ENCODE assay signal across 9 cellular contexts in genomic region chr1:112636597-112637256, GRCh38. TPM values are rescaled to one million over a fixed set of nuclear protein-coding genes. Genes with fewer than 3 reads are reported as not detected.
DNase-seq lines count a peak whose midpoint lies in the region; ATAC-seq and TF ChIP-seq lines count a peak whose summit lies in the region.
"Had no signal": no experiment of that assay in that cellular context is flagged by ENCODE, and none has a peak within 500 bp of the region (broad histone marks: within the 10 kb centered on the region; RNA-seq: fewer than 3 reads in every experiment).

No MANE protein-coding gene starts in this region.

- H4K20me1 ChIP-seq in hepatocyte (ENCODE audit: insufficient read depth, poor library complexity, severe bottlenecking) (peaks cover 80% of the 10 kb centered on the region), MM.1S (ENCODE audit: insufficient read depth, low read length) (peaks cover 38% of the 10 kb centered on the region)

- TF ChIP-seq POLR2A in breast epithelium (IDR thresholded peaks at IDR 0.05) (no peak), upper lobe of left lung (IDR thresholded peaks at IDR 0.05) (no peak)

- H3K27ac Mint-ChIP-seq in MCF 10A (ENCODE audit: low read depth, unreplicated experiment) (peak overlapping the region; percentile 46), T-helper 17 cell (peak overlapping the region; percentile 93)

- no peak overlapping the region for H3K9ac ChIP-seq in MM.1S (ENCODE audit: low read length)

- H3K36me3 Mint-ChIP-seq in MCF 10A (ENCODE audit: insufficient read depth, unreplicated experiment), result peaks cover 6% of the 10 kb centered on the region
- H3K36me3 Mint-ChIP-seq in T-helper 17 cell (ENCODE audit: low read depth), result peaks cover 3% of the 10 kb centered on the region

- H3K36me3 ChIP-seq in breast epithelium (no peaks in the 10 kb centered on the region), hepatocyte (replicated peaks; ENCODE audit: insufficient read depth, low read depth) (no peaks in the 10 kb centered on the region), upper lobe of left lung (peaks cover 0 to under 1% (median 0%) of the 10 kb centered on the region in 4 donors), MM.1S (replicated peaks; ENCODE audit: insufficient read depth, low read length) (no peaks in the 10 kb centered on the region)
- H3K36me3 ChIP-seq: ascending aorta had no signal

- intact Hi-C loops in MCF 10A (cut with micrococcal nuclease) (no loop called here), breast epithelium (cut with DNase I; ENCODE audit: low total_unique reads) (no loop called here)

- ATAC-seq in T-helper 17 cell, result peak; percentile 46
- ATAC-seq in upper lobe of left lung (ENCODE audit: low FRiP score in 2 of 2), result no peak
- no peak for ATAC-seq in HG03196 (IDR thresholded peaks at IDR 0.05; ENCODE audit: unreplicated experiment)

- TF ChIP-seq CTCF in MCF 10A (IDR thresholded peaks at IDR 0.05; ENCODE audit: unreplicated experiment) (no peak), breast epithelium (IDR thresholded peaks at IDR 0.05) (no peak), hepatocyte (IDR thresholded peaks at IDR 0.05; ENCODE audit: poor library complexity) (no peak), upper lobe of left lung (IDR thresholded peaks at IDR 0.05) (no peak), MM.1S (IDR thresholded peaks at IDR 0.05; ENCODE audit: low read length) (no peak)

- no TSS peak for BruUV-seq in MCF 10A (replicated peaks; lab: Mats Ljungman, UMichigan)

- no peaks in the 10 kb centered on the region for H3K9me2 ChIP-seq in hepatocyte (replicated peaks; ENCODE audit: insufficient read depth)
- no peaks in the 10 kb centered on the region for H3K9me2 ChIP-seq in MM.1S (replicated peaks; ENCODE audit: insufficient read depth, low read length)

- peak overlapping the region; percentile 6 for H3K4me2 ChIP-seq in hepatocyte
- no peak overlapping the region for H3K4me2 ChIP-seq in MM.1S (ENCODE audit: low read depth, low read length)

- H3K4me1 ChIP-seq in breast epithelium (no peaks in the 10 kb centered on the region), hepatocyte (ENCODE audit: insufficient read depth) (peaks cover 33% of the 10 kb centered on the region), upper lobe of left lung (peaks cover 30 to 51% (median 46%) of the 10 kb centered on the region in 4 donors), MM.1S (ENCODE audit: low read length) (no peaks in the 10 kb centered on the region)

- no peak overlapping the region for H3K4me3 ChIP-seq in breast epithelium
- no peak overlapping the region for H3K4me3 ChIP-seq in hepatocyte
- no peak overlapping the region for H3K4me3 ChIP-seq in upper lobe of left lung
- H3K4me3 ChIP-seq in MM.1S (ENCODE audit: low read length), result no peak overlapping the region
- H3K4me3 ChIP-seq: ascending aorta had no signal

- no peaks in the 10 kb centered on the region for H3K9me3 Mint-ChIP-seq in MCF 10A (ENCODE audit: unreplicated experiment)

- peaks cover 90% of the 10 kb centered on the region for H3K79me2 ChIP-seq in hepatocyte
- H3K79me2 ChIP-seq in MM.1S (ENCODE audit: low read length), result peaks cover 81% of the 10 kb centered on the region

- no peak for DNase-seq in MCF 10A (ENCODE audit: unreplicated experiment)
- DNase-seq in breast epithelium (ENCODE audit: low spot score in 2 of 2), result no peak
- no peak for DNase-seq in T-helper 17 cell
- no peak for DNase-seq in hepatocyte (ENCODE audit: low spot score)
- DNase-seq in upper lobe of left lung, result no peak
- no peak for DNase-seq in NCI-H1105 (lab: John Stamatoyannopoulos, UW)
- no peak for DNase-seq in MM.1S

- no peak overlapping the region for H2AFZ ChIP-seq in hepatocyte
- no peak overlapping the region for H2AFZ ChIP-seq in MM.1S (ENCODE audit: low read length)

- TF ChIP-seq EP300 in upper lobe of left lung (IDR thresholded peaks at IDR 0.05), result no peak

- CTCF ChIA-PET in MCF 10A (lab: Yijun Ruan, JAX), result interaction anchor here (0.6 to 1.6 kb wide), 3 partner anchors 9 to 63 kb away, joined by 3 to 7 read pairs (median 3); partner anchors contain the start of genes CAPZA1 and ST7L

- H3K9me3 ChIP-seq in breast epithelium, result no peaks in the 10 kb centered on the region
- H3K9me3 ChIP-seq in T-helper 17 cell (ENCODE audit: control insufficient read depth, low read length, poor library complexity, severe bottlenecking), result no peaks in the 10 kb centered on the region
- H3K9me3 ChIP-seq in hepatocyte (ENCODE audit: low read depth), result no peaks in the 10 kb centered on the region
- no peaks in the 10 kb centered on the region for H3K9me3 ChIP-seq in upper lobe of left lung
- H3K9me3 ChIP-seq in MM.1S (replicated peaks; ENCODE audit: insufficient read depth, low read length), result no peaks in the 10 kb centered on the region
- H3K9me3 ChIP-seq: ascending aorta had no signal

- POLR2A ChIA-PET in MCF 10A (lab: Yijun Ruan, JAX), result interaction anchor here (0.7 to 9.1 kb wide), 9 partner anchors 10 to 242 kb away, joined by 3 to 71 read pairs (median 6); partner anchors contain the start of genes CAPZA1, MOV10 and ST7L

- H3K4me1 Mint-ChIP-seq in MCF 10A (ENCODE audit: insufficient read depth, unreplicated experiment) (peaks cover 38% of the 10 kb centered on the region), T-helper 17 cell (peaks cover 39% of the 10 kb centered on the region)

- H3K4me3 Mint-ChIP-seq in MCF 10A (ENCODE audit: unreplicated experiment) (no peak overlapping the region), T-helper 17 cell (peak overlapping the region; percentile 33)

- H3K27ac ChIP-seq in breast epithelium, result peak overlapping the region in 1 of 2 donors; percentile 54
- peak overlapping the region; percentile 2 for H3K27ac ChIP-seq in hepatocyte
- H3K27ac ChIP-seq in upper lobe of left lung, result peak overlapping the region in 3 of 4 donors; percentile 6 to 54 (median 20)
- H3K27ac ChIP-seq in MM.1S (ENCODE audit: low read length), result no peak overlapping the region
- H3K27ac ChIP-seq: ascending aorta had no signal

- H3K27me3 Mint-ChIP-seq in MCF 10A (ENCODE audit: insufficient read depth, unreplicated experiment) (no peaks in the 10 kb centered on the region), T-helper 17 cell (no peaks in the 10 kb centered on the region)

- H3K27me3 ChIP-seq in breast epithelium (no peaks in the 10 kb centered on the region), hepatocyte (no peaks in the 10 kb centered on the region), upper lobe of left lung (no peaks in the 10 kb centered on the region), MM.1S (replicated peaks; ENCODE audit: insufficient read depth, low read length) (no peaks in the 10 kb centered on the region)
- H3K27me3 ChIP-seq: ascending aorta had no signal

- no peaks in the 10 kb centered on the region for H3F3A ChIP-seq in MM.1S (ENCODE audit: insufficient read depth, low read length)

RNA-seq across cellular contexts. Expression of gene CAPZA1, which starts 17.1 kb away (rescaled TPM):
- total RNA-seq in MCF 10A (2022) (150 and 174 TPM in 2 replicates), breast epithelium (100 to 1,000 TPM; 139 to 161 (median 142) TPM), T-helper 17 cell (100 to 1,000 TPM; 203 to 224 TPM), hepatocyte (177 and 196 TPM in 2 replicates), upper lobe of left lung (100 to 1,000 TPM in 5 of 6 donors, 10 to 100 TPM in 1; 91.1 to 196 (median 128) TPM)
- polyA plus RNA-seq in hepatocyte, result 95.9 and 109 TPM in 2 replicates

RNA-seq across cellular contexts. Expression of gene ST7L, which starts 17.8 kb away (rescaled TPM):
- total RNA-seq in MCF 10A (2022) (25.5 and 29.1 TPM in 2 replicates), breast epithelium (10 to 100 TPM; 20.6 to 36.0 (median 25.9) TPM), T-helper 17 cell (10 to 100 TPM; 18.0 to 21.2 TPM), hepatocyte (12.9 and 14.2 TPM in 2 replicates), upper lobe of left lung (10 to 100 TPM; 14.4 to 33.9 (median 16.1) TPM)
- polyA plus RNA-seq in hepatocyte, result 9.2 and 14.8 TPM in 2 replicates

RNA-seq across cellular contexts. Expression of gene MOV10, which starts 37.7 kb away (rescaled TPM):
- 54.9 and 55.6 TPM in 2 replicates for total RNA-seq in MCF 10A (2022)
- total RNA-seq in breast epithelium, result 10 to 100 TPM; 14.7 to 52.2 (median 42.6) TPM
- total RNA-seq in T-helper 17 cell, result 10 to 100 TPM; 72.5 to 72.7 TPM
- total RNA-seq in hepatocyte, result 87.7 and 98.2 TPM in 2 replicates
- 133 and 135 TPM in 2 replicates for polyA plus RNA-seq in hepatocyte
- total RNA-seq in upper lobe of left lung, result 100 to 1,000 TPM in 2 of 6 donors, 10 to 100 TPM in 4; 26.5 to 161 (median 56.0) TPM
